ENCODE assay signal across 27 cellular contexts in genomic region chr5:154524846-154525245, GRCh38. TPM values are rescaled to one million over a fixed set of nuclear protein-coding genes. Genes with fewer than 3 reads are reported as not detected.
DNase-seq lines count a peak whose midpoint lies in the region; ATAC-seq, FAIRE-seq and TF ChIP-seq lines count a peak whose summit lies in the region.
"Had no signal": no experiment of that assay in that cellular context is flagged by ENCODE, and none has a peak within 500 bp of the region (broad histone marks: within the 10 kb centered on the region; RNA-seq: fewer than 3 reads in every experiment).

No MANE protein-coding gene starts in this region.

- 62% methylated on average over 2 of the region's 2 CpGs for WGBS in A549 (ENCODE audit: missing lambda C conversion rate)
- no CpG with 5 or more reads among the region's 2 CpGs for WGBS in trophoblast cell (ENCODE audit: extremely low coverage, insufficient coverage, insufficient read length)

- H2BK5ac ChIP-seq in trophoblast cell (ENCODE audit: low read depth, low read length, poor library complexity) = peak overlapping the region; percentile 80

- no peak overlapping the region for H3K9ac ChIP-seq in trophoblast cell (ENCODE audit: low read length)
- H3K9ac ChIP-seq: BLaER1 treated with 17β-estradiol and CSF1 and Interleukin-3, amounts not matched to agents 10 nM and 100 nM had no signal

- H3K9me3 Mint-ChIP-seq in activated T-helper 17 cell treated with anti-CD3 and anti-CD28 coated beads, Interleukin-2, amount 50 U/mL, for 72 hours = no peaks in the 10 kb centered on the region
- H3K9me3 Mint-ChIP-seq: CD4-positive, alpha-beta T cell had no signal

- no peak for TF ChIP-seq POLR2A in A549 (IDR thresholded peaks at IDR 0.05; ENCODE audit: low read length)

- H3K27ac Mint-ChIP-seq in activated T-helper 17 cell treated with anti-CD3 and anti-CD28 coated beads, Interleukin-2, amount 50 U/mL, for 72 hours = no peak overlapping the region
- H3K27ac Mint-ChIP-seq: CD4-positive, alpha-beta T cell had no signal

- FAIRE-seq in A549 (lab: Jason Lieb, UNC) = no peak
- no peak for FAIRE-seq in frontal cortex (lab: Jason Lieb, UNC)
- FAIRE-seq: A204.1, GM12878 had no signal

- H3K4me1 Mint-ChIP-seq in activated T-helper 17 cell treated with anti-CD3 and anti-CD28 coated beads, Interleukin-2, amount 50 U/mL, for 72 hours = no peaks in the 10 kb centered on the region

- peaks cover 10% of the 10 kb centered on the region for H3K79me2 ChIP-seq in trophoblast cell (ENCODE audit: control insufficient read depth, insufficient read depth, low read length, poor library complexity)

- no peak for TF ChIP-seq RAD21 in A549 (conservative IDR thresholded peaks at IDR 0.05 in 1 of 2, IDR thresholded peaks at IDR 0.05 in 1 of 2)

- no peak for TF ChIP-seq EP300 in A549 (IDR thresholded peaks at IDR 0.05)

- H4K8ac ChIP-seq in trophoblast cell (ENCODE audit: low read depth, low read length) = peak overlapping the region; percentile 83

- H3K79me1 ChIP-seq in trophoblast cell (ENCODE audit: low read length) = peaks cover 61% of the 10 kb centered on the region

- CTCF ChIA-PET in A549 (lab: Yijun Ruan, JAX) = interaction anchor here (0.6 to 2.8 kb wide), 9 partner anchors 13 to 207 kb away, joined by 3 to 11 read pairs (median 4); no protein-coding TSS in a partner anchor

- no peak for TF ChIP-seq CTCF in A549 (IDR thresholded peaks at IDR 0.05)

- H3K4me2 ChIP-seq in A549 (peak overlapping the region; percentile 28; the same call in 1 of the 3 replicates), trophoblast cell (ENCODE audit: low read length) (no peak overlapping the region)
- H3K4me2 ChIP-seq: BLaER1 treated with 17β-estradiol and CSF1 and Interleukin-3, amounts not matched to agents 10 nM and 100 nM had no signal

- no peak overlapping the region for H4K12ac ChIP-seq in trophoblast cell (ENCODE audit: low read depth, low read length)

- peak overlapping the region; percentile 79 for H2BK120ac ChIP-seq in trophoblast cell (ENCODE audit: insufficient read depth, low read length, poor library complexity)

- no peak overlapping the region for H3K27ac ChIP-seq in A549
- peak overlapping the region; percentile 99 for H3K27ac ChIP-seq in trophoblast cell (ENCODE audit: low read depth, low read length)
- H3K27ac ChIP-seq: BLaER1 treated with 17β-estradiol and CSF1 and Interleukin-3, amounts not matched to agents 10 nM and 100 nM; SK-N-MC had no signal

- peak overlapping the region; percentile 51 for H3K18ac ChIP-seq in trophoblast cell (ENCODE audit: low read length)

- peak overlapping the region; percentile 71 for H3K14ac ChIP-seq in trophoblast cell (ENCODE audit: low read length)

- no peak overlapping the region for H3K23ac ChIP-seq in trophoblast cell (ENCODE audit: low read length)

- H3K27me3 Mint-ChIP-seq in activated T-helper 17 cell treated with anti-CD3 and anti-CD28 coated beads, Interleukin-2, amount 50 U/mL, for 72 hours = peaks cover 47% of the 10 kb centered on the region

- peaks cover 25% of the 10 kb centered on the region for H3K4me1 ChIP-seq in A549
- H3K4me1 ChIP-seq in trophoblast cell (ENCODE audit: control insufficient read depth in 1 of 2, insufficient read depth in 2 of 2, low read length in 2 of 2) = peaks cover 36 to 41% of the 10 kb centered on the region in 2 experiments
- H3K4me1 ChIP-seq: BLaER1 treated with 17β-estradiol and CSF1 and Interleukin-3, amounts not matched to agents 10 nM and 100 nM had no signal

- no peak overlapping the region for H3K4me3 Mint-ChIP-seq in activated T-helper 17 cell treated with anti-CD3 and anti-CD28 coated beads, Interleukin-2, amount 50 U/mL, for 72 hours
- H3K4me3 Mint-ChIP-seq: CD4-positive, alpha-beta T cell had no signal

- H3K4ac ChIP-seq in trophoblast cell (ENCODE audit: low read depth, low read length) = peak overlapping the region; percentile 72

- no peaks in the 10 kb centered on the region for H3K9me3 ChIP-seq in A549
- H3K9me3 ChIP-seq in trophoblast cell (ENCODE audit: insufficient read depth, low read depth, low read length) = no peaks in the 10 kb centered on the region
- H3K9me3 ChIP-seq: MG63 had no signal

- peak overlapping the region; percentile 35 for H2BK12ac ChIP-seq in trophoblast cell (ENCODE audit: low read length)

- no peaks in the 10 kb centered on the region for H3K27me3 ChIP-seq in trophoblast cell (ENCODE audit: insufficient read depth, low read length)
- H3K27me3 ChIP-seq: MG63 had no signal

- no peak overlapping the region for H2AFZ ChIP-seq in trophoblast cell (ENCODE audit: insufficient read depth, low read length, poor library complexity)

- no peak for ATAC-seq in A549
- ATAC-seq in activated T-helper 17 cell treated with anti-CD3 and anti-CD28 coated beads, Interleukin-2, amount 50 U/mL, for 72 hours (replicated peaks) = no peak
- ATAC-seq: GM12878 had no signal

- no peaks in the 10 kb centered on the region for H3K36me3 Mint-ChIP-seq in activated T-helper 17 cell treated with anti-CD3 and anti-CD28 coated beads, Interleukin-2, amount 50 U/mL, for 72 hours (ENCODE audit: low read depth)

- POLR2A ChIA-PET in A549 (lab: Yijun Ruan, JAX) = no interaction called here

- no peaks in the 10 kb centered on the region for H3K36me3 ChIP-seq in trophoblast cell (ENCODE audit: control insufficient read depth in 1 of 2, insufficient read depth in 2 of 2, low read length in 2 of 2)
- H3K36me3 ChIP-seq: BLaER1 treated with 17β-estradiol and CSF1 and Interleukin-3, amounts not matched to agents 10 nM and 100 nM; MG63 had no signal

- peak overlapping the region; percentile 87 for H4K91ac ChIP-seq in trophoblast cell (ENCODE audit: low read depth, low read length)

- H3K4me3 ChIP-seq in A549 (no peak overlapping the region), trophoblast cell (ENCODE audit: low read depth, low read length) (no peak overlapping the region)
- H3K4me3 ChIP-seq: BLaER1 treated with 17β-estradiol and CSF1 and Interleukin-3, amounts not matched to agents 10 nM and 100 nM; GM12878; MG63; SK-N-MC had no signal

- DNase-seq in A549 (ENCODE audit: low read depth in 1 of 2, low spot score in 1 of 2) = no peak
- peak; percentile 53 for DNase-seq in NCI-H226
- DNase-seq in kidney glomerular epithelial cell (lab: John Stamatoyannopoulos, UW) = peak; percentile 31
- no peak for DNase-seq in trophoblast cell
- no peak for DNase-seq in occipital lobe (lab: John Stamatoyannopoulos, UW)
- no peak for DNase-seq in frontal cortex (ENCODE audit: low spot score in 2 of 2)
- DNase-seq: AML-193; CD4-positive, alpha-beta T cell; EL; GDM1; GOT3; HCEC 1CT; IMR-90; KG1; MG63; NCI-H1694; NCI-H2029 treated with DMSO at 0.1 percent for 48 hours; NCI-H2227 treated with DMSO at 0.1 percent for 48 hours; NCI-H510A; NCI-H69; RPMI8226; SHP77 had no signal

- H2AK5ac ChIP-seq in trophoblast cell (ENCODE audit: low read length) = peak overlapping the region; percentile 31

TF ChIP-seq in A549, 52 proteins besides CTCF, POLR2A, EP300 and RAD21:
- TF ChIP-seq, protein P1, sequence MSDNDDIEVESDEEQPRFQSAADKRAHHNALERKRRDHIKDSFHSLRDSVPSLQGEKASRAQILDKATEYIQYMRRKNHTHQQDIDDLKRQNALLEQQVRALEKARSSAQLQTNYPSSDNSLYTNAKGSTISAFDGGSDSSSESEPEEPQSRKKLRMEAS (IDR thresholded peaks at IDR 0.05) = no peak
- TF ChIP-seq RNF2 (IDR thresholded peaks at IDR 0.05; ENCODE audit: borderline replicate concordance, low read depth) (no peak), TP53 (CRISPR knock-in tag; IDR thresholded peaks at IDR 0.05) (no peak), E2F6 (IDR thresholded peaks at IDR 0.05; ENCODE audit: borderline replicate concordance, low read depth) (no peak), MAZ (IDR thresholded peaks at IDR 0.05; ENCODE audit: borderline replicate concordance, low read depth, low read length) (no peak), HDAC2 (IDR thresholded peaks at IDR 0.05) (no peak), HOXB5 (CRISPR knock-in tag; IDR thresholded peaks at IDR 0.05) (no peak), BHLHE40 (IDR thresholded peaks at IDR 0.05; ENCODE audit: low read depth, low read length) (no peak), SREBF2 (IDR thresholded peaks at IDR 0.05) (no peak)
- TF ChIP-seq, protein P2, sequence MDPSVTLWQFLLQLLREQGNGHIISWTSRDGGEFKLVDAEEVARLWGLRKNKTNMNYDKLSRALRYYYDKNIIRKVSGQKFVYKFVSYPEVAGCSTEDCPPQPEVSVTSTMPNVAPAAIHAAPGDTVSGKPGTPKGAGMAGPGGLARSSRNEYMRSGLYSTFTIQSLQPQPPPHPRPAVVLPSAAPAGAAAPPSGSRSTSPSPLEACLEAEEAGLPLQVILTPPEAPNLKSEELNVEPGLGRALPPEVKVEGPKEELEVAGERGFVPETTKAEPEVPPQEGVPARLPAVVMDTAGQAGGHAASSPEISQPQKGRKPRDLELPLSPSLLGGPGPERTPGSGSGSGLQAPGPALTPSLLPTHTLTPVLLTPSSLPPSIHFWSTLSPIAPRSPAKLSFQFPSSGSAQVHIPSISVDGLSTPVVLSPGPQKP (IDR thresholded peaks at IDR 0.05; ENCODE audit: low read depth, low read length) = no peak

RNA-seq across cellular contexts. Expression of gene HAND1, which starts 46.8 kb away (rescaled TPM):
- 0.04 and 0.08 TPM in 2 replicates for polyA plus RNA-seq in A549 (2011; rRNA removed)
- 0.16 and 0.39 TPM in 2 replicates for polyA plus RNA-seq in A549 (2012; cell fraction: cytosol; rRNA removed)
- polyA plus RNA-seq in A549 (2012; cell fraction: nucleus; rRNA removed) = 0.20 TPM in 1 of 2 replicates, not detected in the other
- 0.05 TPM in 1 of 3 replicates, not detected in the others for polyA plus RNA-seq in A549 (2017; fragmentation: RNase III; extraction: RNeasy Plus Mini Kit Qiagen cat#74134 plus additional on column Dnase treatment)
- not detected in 2 replicates for polyA minus RNA-seq in A549 (2011; rRNA and poly(A)+ RNA removed)
- polyA plus RNA-seq in trophoblast cell (2013) = 1,543 and 1,644 TPM in 2 replicates
- total RNA-seq in occipital lobe = not detected
- total RNA-seq in frontal cortex = not detected
- total RNA-seq in activated T-helper 17 cell treated with anti-CD3 and anti-CD28 coated beads, Interleukin-2, amount 50 U/mL, for 72 hours = not detected
- total RNA-seq: CD4-positive, alpha-beta T cell; IMR-90 had no signal
- polyA plus RNA-seq: IMR-90 had no signal

Comparison
In these comparisons a context has a peak if more than half of its experiments do, and no peak if none do; other contexts are left out.
1. DNase-seq: peak in NCI-H226 (single experiment) and kidney glomerular epithelial cell (single experiment); none in A549 (0 of 2), trophoblast cell (0 of 2), occipital lobe (single experiment) and frontal cortex (0 of 2).